1 cellular context compared by ENCODE assay signal in genomic region chr17:78592991-78593329, GRCh38.
TF ChIP-seq lines count a peak whose summit lies in the region.

No MANE protein-coding gene starts in this region.

TF ChIP-seq in endothelial cell of umbilical vein, 7 proteins besides CTCF, POLR2A, EP300 and RAD21 (continued from another document):
- TF ChIP-seq POLR2AphosphoS5 (IDR thresholded peaks at IDR 0.05; ENCODE audit: insufficient read depth, low read depth, low read length) (no peak), MYC (IDR thresholded peaks at IDR 0.05; ENCODE audit: low read depth, low read length) (no peak), MAX (IDR thresholded peaks at IDR 0.05; ENCODE audit: insufficient read depth, insufficient read length) (no peak), JUN (IDR thresholded peaks at IDR 0.05; ENCODE audit: borderline replicate concordance, insufficient read depth, insufficient read length, low read depth) (no peak), FOS (IDR thresholded peaks at IDR 0.05; ENCODE audit: borderline replicate concordance, insufficient read depth, low read length) (no peak)
